1 cellular context compared by ENCODE assay signal in genomic region chr6:32838114-32838958, GRCh38.
TF ChIP-seq lines count a peak whose summit lies in the region.

Gene TAP2 (minus strand): TSS chr6:32838739. CDS start chr6:32838233, 506 bp downstream.

TF ChIP-seq in K562, 482 proteins besides CTCF, POLR2A, EP300 and RAD21 (continued from another document and continues in another):
- peak; percentile 45; the same call in 1 of the 2 replicates for TF ChIP-seq ZBTB17 (CRISPR knock-in tag; IDR thresholded peaks at IDR 0.05)
- peak; percentile 46; the same call in 1 of the 2 replicates for TF ChIP-seq TAF7 (tag; IDR thresholded peaks at IDR 0.05)
- TF ChIP-seq ZNF324 (CRISPR knock-in tag; IDR thresholded peaks at IDR 0.05) = no peak
- TF ChIP-seq ZBTB26 (CRISPR knock-in tag; IDR thresholded peaks at IDR 0.05) = no peak
- TF ChIP-seq ZNF12 (CRISPR knock-in tag; IDR thresholded peaks at IDR 0.05) = no peak
- TF ChIP-seq YY1 (IDR thresholded peaks at IDR 0.05; ENCODE audit: borderline replicate concordance in 1 of 3, control insufficient read depth in 1 of 3, extremely low read depth in 1 of 3, insufficient read depth in 3 of 3, insufficient read length in 1 of 3, insufficient replicate concordance in 2 of 3, low read depth in 1 of 3, low read length in 2 of 3) = peak in 2 of 3 experiments; percentile 53 to 63
- TF ChIP-seq POLR2H (tag; IDR thresholded peaks at IDR 0.05; ENCODE audit: low read depth) = no peak
- no peak for TF ChIP-seq SREBF2 (CRISPR knock-in tag; IDR thresholded peaks at IDR 0.05)
- TF ChIP-seq ZNF436 (CRISPR knock-in tag; IDR thresholded peaks at IDR 0.05) = no peak
- no peak for TF ChIP-seq SMARCA5 (IDR thresholded peaks at IDR 0.05)
- no peak for TF ChIP-seq KAT8 (IDR thresholded peaks at IDR 0.05; ENCODE audit: low read depth)
- no peak for TF ChIP-seq DNMT1 (IDR thresholded peaks at IDR 0.05)
- no peak for TF ChIP-seq SFPQ (IDR thresholded peaks at IDR 0.05; ENCODE audit: low read depth, low read length)
- no peak for TF ChIP-seq SIRT6 (IDR thresholded peaks at IDR 0.05; ENCODE audit: low read depth, low read length)
- 0 out of 2 replicates have a peak, but pooled peaks have one; percentile 54 for TF ChIP-seq GTF2F1 (IDR thresholded peaks at IDR 0.05; ENCODE audit: low read depth, low read length)
- TF ChIP-seq ZKSCAN8 (CRISPR knock-in tag; IDR thresholded peaks at IDR 0.05) = no peak
- no peak for TF ChIP-seq SREBF1 (IDR thresholded peaks at IDR 0.05; ENCODE audit: borderline replicate concordance, low read depth, low read length)
- 0 out of 2 replicates have a peak, but pooled peaks have one; percentile 27 for TF ChIP-seq KDM2B (CRISPR knock-in tag; IDR thresholded peaks at IDR 0.05)
- no peak for TF ChIP-seq MTF1 (CRISPR knock-in tag; IDR thresholded peaks at IDR 0.05; ENCODE audit: borderline replicate concordance)
- TF ChIP-seq ZNF445 (CRISPR knock-in tag; IDR thresholded peaks at IDR 0.05; ENCODE audit: low read depth) = no peak
- TF ChIP-seq USF2 (CRISPR knock-in tag; IDR thresholded peaks at IDR 0.05) = no peak
- TF ChIP-seq GATAD2A (IDR thresholded peaks at IDR 0.05) = no peak
- TF ChIP-seq U2AF1 (optimal IDR thresholded peaks at IDR 0.05; ENCODE audit: low read depth, low read length) = no peak
- no peak for TF ChIP-seq SRSF9 (IDR thresholded peaks at IDR 0.05; ENCODE audit: borderline replicate concordance, low read depth, low read length)
- TF ChIP-seq GTF2B (IDR thresholded peaks at IDR 0.05; ENCODE audit: extremely low read depth, insufficient read length) = no peak
- TF ChIP-seq CSDE1 (IDR thresholded peaks at IDR 0.05) = no peak
- peak; percentile 72; the same call in 1 of the 2 replicates for TF ChIP-seq NR2C2 (CRISPR knock-in tag; IDR thresholded peaks at IDR 0.05)
- TF ChIP-seq NR2C2 (tag; IDR thresholded peaks at IDR 0.05) = no peak; the same call in 1 of the 2 replicates
- 0 out of 2 replicates have a peak, but pooled peaks have one; percentile 22 for TF ChIP-seq ZNF609 (CRISPR knock-in tag; IDR thresholded peaks at IDR 0.05; ENCODE audit: borderline replicate concordance)
- no peak for TF ChIP-seq CBX5 (IDR thresholded peaks at IDR 0.05; ENCODE audit: borderline replicate concordance, low read depth)
- peak; percentile 64; the same call in 1 of the 2 replicates for TF ChIP-seq ZBTB7A (IDR thresholded peaks at IDR 0.05; ENCODE audit: borderline replicate concordance, control insufficient read depth, low read depth, low read length)
- TF ChIP-seq SRSF3 (IDR thresholded peaks at IDR 0.05; ENCODE audit: insufficient read depth, low read length) = no peak
- no peak for TF ChIP-seq PCBP2 (IDR thresholded peaks at IDR 0.05; ENCODE audit: low read depth, low read length, poor library complexity, severe bottlenecking)
- TF ChIP-seq TRIM24 (IDR thresholded peaks at IDR 0.05) = peak in 1 of 2 experiments; percentile 17; a peak in 1 of 4 replicates
- TF ChIP-seq PHF20 (IDR thresholded peaks at IDR 0.05; ENCODE audit: partially characterized antibody) = no peak
- TF ChIP-seq SLC30A9 (CRISPR knock-in tag; IDR thresholded peaks at IDR 0.05) = no peak
- peak; percentile 99 for TF ChIP-seq IRF1 (CRISPR knock-in tag; IDR thresholded peaks at IDR 0.05; ENCODE audit: borderline replicate concordance)
- peak; percentile 51; the same call in 1 of the 2 replicates for TF ChIP-seq ZKSCAN1 (IDR thresholded peaks at IDR 0.05; ENCODE audit: low read depth, low read length)
- TF ChIP-seq THAP12 (CRISPR knock-in tag; IDR thresholded peaks at IDR 0.05) = no peak
- no peak; the same call in 1 of the 2 replicates for TF ChIP-seq AFF4 (CRISPR knock-in tag; IDR thresholded peaks at IDR 0.05)
- no peak for TF ChIP-seq ZNF449 (CRISPR knock-in tag; IDR thresholded peaks at IDR 0.05)
- TF ChIP-seq ZNF75A (CRISPR knock-in tag; IDR thresholded peaks at IDR 0.05) = no peak
- peak; percentile 16; the same call in 1 of the 2 replicates for TF ChIP-seq HMBOX1 (IDR thresholded peaks at IDR 0.05)
- TF ChIP-seq CCNT2 (IDR thresholded peaks at IDR 0.05; ENCODE audit: borderline replicate concordance, extremely low read depth, insufficient read length, low read depth, low read length) = peak; percentile 72
